Comparison of ENCODE assay signal across 17 cellular contexts in genomic region chr10:14667270-14667669, GRCh38.
"Had no signal": no experiment of that assay in that cellular context is flagged by ENCODE, and none has a peak within 500 bp of the region (broad histone marks: within the 10 kb centered on the region; RNA-seq: fewer than 3 reads in every experiment).

No MANE protein-coding gene starts in this region.

- H3K27ac ChIP-seq: breast epithelium, gastrocnemius medialis, testis, upper lobe of right lung had no signal

- DNase-seq: activated naive CD4-positive, alpha-beta T cell; activated naive CD8-positive, alpha-beta T cell treated with anti-CD3 and anti-CD28 coated beads, Interleukin-2, amount 10 ng/mL, durations not matched to agents 7 days and 5 days; activated T-cell treated with anti-CD3 and anti-CD28 coated beads, Interleukin-2, amount 50 U/mL, for 4 hours; amniotic stem cell; effector memory CD4-positive, alpha-beta T cell; gastrocnemius medialis; hippocampal formation; retina; stimulated activated CD4-positive, alpha-beta T cell treated with anti-CD3 and anti-CD28 coated beads, Interleukin-2, amount 100 ng/mL, for 48 hours; stimulated activated CD8-positive, alpha-beta memory T cell treated with anti-CD3 and anti-CD28 coated beads, Interleukin-4, amount 100 ng/mL, for 48 hours; stimulated activated naive B cell treated with anti-CD40 and anti-IgM and Interleukin-4, amounts not matched to agents 10 μg/mL and 1 μg/mL and 100 μg/mL, for 72 hours; T-helper 9 cell; testis; upper lobe of right lung had no signal

- H3K4me1 ChIP-seq: breast epithelium, gastrocnemius medialis, testis had no signal

- H3K9me3 ChIP-seq: breast epithelium, gastrocnemius medialis, testis, upper lobe of right lung had no signal

- H3K4me3 ChIP-seq: breast epithelium, gastrocnemius medialis, testis, upper lobe of right lung had no signal

- H3K36me3 ChIP-seq: breast epithelium, gastrocnemius medialis, upper lobe of right lung had no signal

- H3K27me3 ChIP-seq: breast epithelium, gastrocnemius medialis, testis, upper lobe of right lung had no signal

- FAIRE-seq: colon, endothelial cell of umbilical vein had no signal
